17 cellular contexts compared by ENCODE assay signal in the genomic region with DNA sequence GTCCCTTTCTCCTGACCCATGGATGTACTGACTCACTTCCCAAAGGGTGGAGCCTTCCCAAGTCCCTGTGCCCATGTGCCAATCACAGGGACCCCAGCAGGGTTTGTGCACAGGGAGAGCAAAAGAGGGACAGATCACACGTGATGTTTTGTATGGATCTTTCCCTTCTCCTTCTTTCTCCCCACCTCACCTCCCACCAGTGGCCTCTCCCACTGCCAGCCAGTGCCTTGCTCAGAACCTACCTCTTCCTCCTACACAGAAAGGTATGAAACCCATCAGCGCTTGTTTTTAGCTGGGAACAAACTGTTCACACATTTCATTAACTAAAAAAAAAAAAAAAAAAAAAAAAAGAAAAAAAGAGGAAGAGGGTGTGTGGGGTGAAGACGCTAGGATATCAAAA.
"Had no signal": no experiment of that assay in that cellular context is flagged by ENCODE, and none has a peak within 500 bp of the region (broad histone marks: within the 10 kb centered on the region; RNA-seq: fewer than 3 reads in every experiment).

No MANE protein-coding gene starts in this region.

- H3K36me3 Mint-ChIP-seq: naive thymus-derived CD8-positive, alpha-beta T cell had no signal

- H3K9me3 Mint-ChIP-seq: dendritic cell treated with granulocyte-macrophage colony-stimulating factor and Interleukin-4, amounts not matched to agents 40 ng/mL and 50 ng/mL, for 4 days; naive thymus-derived CD8-positive, alpha-beta T cell had no signal

- ATAC-seq: foreskin keratinocyte; heart left ventricle; naive thymus-derived CD8-positive, alpha-beta T cell; right cardiac atrium had no signal

- H3K27me3 ChIP-seq: heart left ventricle, ovary, upper lobe of left lung, uterus had no signal

- H3K9me3 ChIP-seq: heart left ventricle, mucosa of descending colon, ovary, suprapubic skin, tibial artery, upper lobe of left lung, uterus had no signal

- DNase-seq: erythroblast; foreskin keratinocyte; hypothalamus; kidney glomerular epithelial cell; mammary epithelial cell; naive thymus-derived CD8-positive, alpha-beta T cell; ovary; right cardiac atrium; stimulated activated CD4-positive, alpha-beta T cell treated with anti-CD3 and anti-CD28 coated beads, Interleukin-12 subunit alpha, Interleukin-12 subunit beta, amount 100 ng/mL, for 4 hours; stimulated activated naive CD4-positive, alpha-beta T cell treated with Interleukin-2 at 50 U/mL for 16 hours; tibial artery; upper lobe of left lung; uterus had no signal

- H3K4me3 ChIP-seq: heart left ventricle, mucosa of descending colon, ovary, suprapubic skin, tibial artery, upper lobe of left lung, uterus had no signal

- H3K27ac ChIP-seq: foreskin keratinocyte, heart left ventricle, ovary, suprapubic skin, tibial artery, upper lobe of left lung, uterus had no signal

- H3K4me3 Mint-ChIP-seq: dendritic cell treated with granulocyte-macrophage colony-stimulating factor and Interleukin-4, amounts not matched to agents 40 ng/mL and 50 ng/mL, for 4 days; naive thymus-derived CD8-positive, alpha-beta T cell had no signal

- H3K36me3 ChIP-seq: heart left ventricle, ovary, suprapubic skin, tibial artery, upper lobe of left lung, uterus had no signal

- H3K4me1 ChIP-seq: foreskin keratinocyte, suprapubic skin, tibial artery, upper lobe of left lung, uterus had no signal
